ENCODE assay signal across 1 cellular context in genomic region chr19:53903055-53903680, GRCh38.
TF ChIP-seq lines count a peak whose summit lies in the region.

No MANE protein-coding gene starts in this region.

TF ChIP-seq in IMR-90, 13 proteins besides CTCF, POLR2A, EP300 and RAD21:
- TF ChIP-seq, protein P1, sequence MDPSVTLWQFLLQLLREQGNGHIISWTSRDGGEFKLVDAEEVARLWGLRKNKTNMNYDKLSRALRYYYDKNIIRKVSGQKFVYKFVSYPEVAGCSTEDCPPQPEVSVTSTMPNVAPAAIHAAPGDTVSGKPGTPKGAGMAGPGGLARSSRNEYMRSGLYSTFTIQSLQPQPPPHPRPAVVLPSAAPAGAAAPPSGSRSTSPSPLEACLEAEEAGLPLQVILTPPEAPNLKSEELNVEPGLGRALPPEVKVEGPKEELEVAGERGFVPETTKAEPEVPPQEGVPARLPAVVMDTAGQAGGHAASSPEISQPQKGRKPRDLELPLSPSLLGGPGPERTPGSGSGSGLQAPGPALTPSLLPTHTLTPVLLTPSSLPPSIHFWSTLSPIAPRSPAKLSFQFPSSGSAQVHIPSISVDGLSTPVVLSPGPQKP (IDR thresholded peaks at IDR 0.05; ENCODE audit: borderline replicate concordance, low read depth, low read length): no peak
- TF ChIP-seq MAZ (IDR thresholded peaks at IDR 0.05; ENCODE audit: borderline replicate concordance, low read depth, low read length): no peak
